Comparison of ENCODE assay signal across 16 cellular contexts in genomic region chr10:21134645-21135395, GRCh38.
DNase-seq lines count a peak whose midpoint lies in the region; ATAC-seq and TF ChIP-seq lines count a peak whose summit lies in the region.
"Had no signal": no experiment of that assay in that cellular context is flagged by ENCODE, and none has a peak within 500 bp of the region (broad histone marks: within the 10 kb centered on the region; RNA-seq: fewer than 3 reads in every experiment).

No MANE protein-coding gene starts in this region.

- H3K27me3 ChIP-seq in HCT116 (ENCODE audit: insufficient read depth, low read length) (no peaks in the 10 kb centered on the region), ascending aorta (no peaks in the 10 kb centered on the region)
- no peaks in the 10 kb centered on the region for H3K27me3 ChIP-seq in effector memory CD4-positive, alpha-beta T cell (replicated peaks; ENCODE audit: control insufficient read depth, insufficient read depth, low read length, poor library complexity, severe bottlenecking)
- H3K27me3 ChIP-seq: adrenal gland had no signal

- intact Hi-C loops in HCT116 (cut with micrococcal nuclease) = no loop called here
- intact Hi-C loops in MCF 10A (cut with micrococcal nuclease) = no loop called here
- intact Hi-C loops in sciatic nerve (cut with DNase I) = no loop called here
- intact Hi-C loops in ascending aorta (cut with DNase I) = no loop called here

- no peak for TF ChIP-seq RAD21 in HCT116 (IDR thresholded peaks at IDR 0.05; ENCODE audit: low read depth)

- H3K4me1 ChIP-seq in HCT116 (ENCODE audit: control insufficient read depth in 1 of 2, insufficient read depth in 2 of 2, low read length in 2 of 2) (peaks cover 7 to 13% of the 10 kb centered on the region in 2 experiments; a peak in 2 of 4 replicates), ascending aorta (no peaks in the 10 kb centered on the region)
- H3K4me1 ChIP-seq in effector memory CD4-positive, alpha-beta T cell (ENCODE audit: control insufficient read depth, insufficient read depth, low read length, poor library complexity, severe bottlenecking) = no peaks in the 10 kb centered on the region
- H3K4me1 ChIP-seq: adrenal gland had no signal

- ATAC-seq in HCT116 (peak; percentile 68), sciatic nerve (peak; percentile 64), HG02884 (IDR thresholded peaks at IDR 0.05; ENCODE audit: unreplicated experiment) (no peak)

- H3K9me3 Mint-ChIP-seq in MCF 10A (ENCODE audit: unreplicated experiment) = no peaks in the 10 kb centered on the region
- H3K9me3 Mint-ChIP-seq: mesothelial cell of epicardium had no signal

- no TSS peak for BruUV-seq in HCT116 (replicated peaks; lab: Mats Ljungman, UMichigan)
- BruUV-seq in MCF 10A (replicated peaks; lab: Mats Ljungman, UMichigan) = no TSS peak

- DNase-seq in HCT116 (ENCODE audit: low read depth, low spot score) (peak; percentile 38), MCF 10A (ENCODE audit: unreplicated experiment) (peak; percentile 70), foreskin fibroblast (peak; percentile 6 to 19), sciatic nerve (ENCODE audit: low spot score) (no peak), NCI-H345 (lab: John Stamatoyannopoulos, UW) (no peak), ascending aorta (ENCODE audit: low spot score in 2 of 2) (no peak)
- no peak for DNase-seq in effector memory CD4-positive, alpha-beta T cell
- DNase-seq: activated CD4-positive, alpha-beta T cell treated with anti-CD3 and anti-CD28 coated beads for 48 hours; adrenal gland; NCI-H1105 treated with DMSO at 0.1 percent for 48 hours; NCI-H510A; RPMI8226; T-helper 2 cell had no signal

- no peaks in the 10 kb centered on the region for H3K9me2 ChIP-seq in HCT116 (ENCODE audit: insufficient read depth)

- H4K20me1 ChIP-seq in HCT116 (ENCODE audit: insufficient read depth) = no peaks in the 10 kb centered on the region

- H3K9ac ChIP-seq in HCT116 (ENCODE audit: low read length) = no peak overlapping the region

- TF ChIP-seq CTCF in HCT116 (IDR thresholded peaks at IDR 0.05 in 2 of 3, conservative IDR thresholded peaks at IDR 0.05 in 1 of 3; ENCODE audit: borderline replicate concordance in 1 of 3, insufficient read depth in 1 of 3, low read depth in 2 of 3, low read length in 2 of 3) (no peak), MCF 10A (IDR thresholded peaks at IDR 0.05; ENCODE audit: unreplicated experiment) (no peak), foreskin fibroblast (IDR thresholded peaks at IDR 0.05; ENCODE audit: low read depth, low read length) (no peak), ascending aorta (IDR thresholded peaks at IDR 0.05) (no peak)

- H2AFZ ChIP-seq in HCT116 (ENCODE audit: low read depth, low read length, poor library complexity, severe bottlenecking) = no peak overlapping the region

- no peaks in the 10 kb centered on the region for H3K79me2 ChIP-seq in HCT116 (ENCODE audit: insufficient read depth, low read length)

- peaks cover 27% of the 10 kb centered on the region for H3K4me1 Mint-ChIP-seq in MCF 10A (ENCODE audit: insufficient read depth, unreplicated experiment)
- H3K4me1 Mint-ChIP-seq: B cell had no signal

- peak overlapping the region; percentile 91 for H3K27ac Mint-ChIP-seq in MCF 10A (ENCODE audit: low read depth, unreplicated experiment)
- H3K27ac Mint-ChIP-seq: B cell, mesothelial cell of epicardium had no signal

- H3K36me3 ChIP-seq in HCT116 (ENCODE audit: control insufficient read depth in 1 of 2, insufficient read depth in 2 of 2, low read length in 2 of 2) (no peaks in the 10 kb centered on the region), ascending aorta (no peaks in the 10 kb centered on the region)
- H3K36me3 ChIP-seq in effector memory CD4-positive, alpha-beta T cell (ENCODE audit: control insufficient read depth, insufficient read depth, low read length) = no peaks in the 10 kb centered on the region
- H3K36me3 ChIP-seq: adrenal gland had no signal

- RAD21 ChIA-PET in HCT116 (lab: Charles Lee; ENCODE audit: low non-redundant PET in 1 of 2, low total read pairs in 2 of 2, uncharacterized antibody in 2 of 2, unreplicated experiment in 2 of 2) = no interaction called here

- CTCF ChIA-PET in HCT116 (lab: Charles Lee) = no interaction called here
- CTCF ChIA-PET in MCF 10A (lab: Yijun Ruan, JAX) = interaction anchor here (0.6 to 2.1 kb wide), 8 partner anchors 9 to 373 kb away, joined by 3 to 11 read pairs (median 4); no protein-coding TSS in a partner anchor

- H3K27me3 Mint-ChIP-seq in MCF 10A (ENCODE audit: insufficient read depth, unreplicated experiment) = no peaks in the 10 kb centered on the region

- peak overlapping the region; percentile 46 for H3K4me2 ChIP-seq in HCT116 (ENCODE audit: low read length)

- no peak overlapping the region for H3K4me3 ChIP-seq in HCT116 (replicated peaks in 1 of 2; ENCODE audit: low read depth in 1 of 2, low read length in 2 of 2)
- no peak overlapping the region for H3K4me3 ChIP-seq in foreskin fibroblast (ENCODE audit: low read depth in 1 of 2, low read length in 2 of 2)
- no peak overlapping the region for H3K4me3 ChIP-seq in effector memory CD4-positive, alpha-beta T cell (ENCODE audit: insufficient read depth, low read depth, low read length, poor library complexity, severe bottlenecking)
- no peak overlapping the region for H3K4me3 ChIP-seq in ascending aorta
- H3K4me3 ChIP-seq: adrenal gland had no signal

- H3K4me3 Mint-ChIP-seq in MCF 10A (ENCODE audit: unreplicated experiment) = peak overlapping the region; percentile 59
- H3K4me3 Mint-ChIP-seq: B cell, mesothelial cell of epicardium had no signal

- H3K27ac ChIP-seq in HCT116 (ENCODE audit: low read depth, low read length) (peak overlapping the region; percentile 28; the same call in 1 of the 2 replicates), ascending aorta (no peak overlapping the region)
- H3K27ac ChIP-seq in effector memory CD4-positive, alpha-beta T cell (ENCODE audit: insufficient read depth, low read length, poor library complexity, severe bottlenecking) = no peak overlapping the region
- H3K27ac ChIP-seq: adrenal gland had no signal

- no peaks in the 10 kb centered on the region for H3K36me3 Mint-ChIP-seq in MCF 10A (ENCODE audit: insufficient read depth, unreplicated experiment)
- H3K36me3 Mint-ChIP-seq: mesothelial cell of epicardium had no signal

- TF ChIP-seq POLR2A in HCT116 (IDR thresholded peaks at IDR 0.05; ENCODE audit: borderline replicate concordance, extremely low read depth, insufficient read depth, insufficient read length) = no peak

- POLR2A ChIA-PET in HCT116 (lab: Charles Lee) (no interaction called here), MCF 10A (lab: Yijun Ruan, JAX) (interaction anchor here (0.5 to 1.4 kb wide), 12 partner anchors 8 to 133 kb away, joined by 3 to 7 read pairs (median 3); no protein-coding TSS in a partner anchor)

- H3K9me3 ChIP-seq in HCT116 (ENCODE audit: control insufficient read depth in 1 of 2, insufficient read depth in 1 of 2, low read depth in 1 of 2, low read length in 2 of 2) = no peaks in the 10 kb centered on the region
- no peaks in the 10 kb centered on the region for H3K9me3 ChIP-seq in effector memory CD4-positive, alpha-beta T cell (ENCODE audit: control insufficient read depth, low read length)
- H3K9me3 ChIP-seq in ascending aorta = no peaks in the 10 kb centered on the region
- H3K9me3 ChIP-seq: adrenal gland had no signal

TF ChIP-seq in HCT116, 20 proteins besides CTCF, POLR2A, EP300 and RAD21:
- TF ChIP-seq JUND (IDR thresholded peaks at IDR 0.05) (peak; percentile 51), ATF3 (IDR thresholded peaks at IDR 0.05) (no peak), POLR2AphosphoS5 (IDR thresholded peaks at IDR 0.05; ENCODE audit: low read depth, low read length) (no peak), CBX3 (IDR thresholded peaks at IDR 0.05; ENCODE audit: low read depth) (no peak), SP1 (IDR thresholded peaks at IDR 0.05; ENCODE audit: low read depth) (peak; percentile 45), FOSL1 (IDR thresholded peaks at IDR 0.05; ENCODE audit: low read depth) (peak; percentile 41)
TF ChIP-seq in HCT116: peak in this region for 3.

Comparison
In these comparisons a context has a peak if more than half of its experiments do, and no peak if none do; other contexts are left out.
1. DNase-seq: peak in HCT116 (single experiment), MCF 10A (single experiment) and foreskin fibroblast (2 of 2); none in sciatic nerve (single experiment), effector memory CD4-positive, alpha-beta T cell (0 of 3), NCI-H345 (single experiment) and ascending aorta (0 of 2).